Comparison of ENCODE assay signal across 20 cellular contexts in genomic region chrY:22935977-22936746, GRCh38. TPM values are rescaled to one million over a fixed set of nuclear protein-coding genes. Genes with fewer than 3 reads are reported as not detected.
"Had no signal": no experiment of that assay in that cellular context is flagged by ENCODE, and none has a peak within 500 bp of the region (broad histone marks: within the 10 kb centered on the region; RNA-seq: fewer than 3 reads in every experiment).

No MANE protein-coding gene starts in this region.

RNA-seq across cellular contexts. Expression of gene BPY2, which starts 47.9 kb away (rescaled TPM):
- total RNA-seq: activated naive CD4-positive, alpha-beta T cell treated with anti-CD3 and anti-CD28 coated beads for 36 hours; activated naive CD4-positive, alpha-beta T cell treated with anti-CD3 and anti-CD28 coated beads, Interleukin-2, amount 50 U/mL, for 72 hours; activated naive CD8-positive, alpha-beta T cell treated with anti-CD3 and anti-CD28 coated beads for 36 hours; activated naive CD8-positive, alpha-beta T cell treated with anti-CD3 and anti-CD28 coated beads, Interleukin-2, amount 10 ng/mL, durations not matched to agents 7 days and 5 days; activated T-cell treated with anti-CD3 and anti-CD28 coated beads, Interleukin-2, amount 50 U/mL, for 4 hours; activated T-cell treated with anti-CD3 and anti-CD28 coated beads, Interleukin-2, amount 50 U/mL, for 72 hours; activated T-helper 1 cell treated with anti-CD3 and anti-CD28 coated beads, Interleukin-12 subunit alpha, Interleukin-12 subunit beta, Interleukin-2, Interleukin-4 antibody, amounts not matched to agents 30 ng/mL and 10 ng/mL and 1 ng/mL, durations not matched to agents 14 hours and 24 hours and 36 hours; activated T-helper 17 cell treated with anti-CD3 and anti-CD28 coated beads, Interleukin-2, amount 50 U/mL, for 72 hours; activated T-helper 2 cell treated with anti-CD3 and anti-CD28 coated beads, Interferon-gamma antibody, Interleukin-2, Interleukin-4, amounts not matched to agents 10 μg/mL and 5 μg/mL and 100 μg/mL, durations not matched to agents 14 hours and 24 hours and 36 hours; adrenal gland; aorta; ascending aorta; astrocyte; breast epithelium; bronchial epithelial cell; cardiac muscle cell; cardiac septum; cerebellum; chondrocyte had no signal
- polyA plus RNA-seq: adipose tissue, adrenal gland, aorta, cardiac muscle cell had no signal
